9 cellular contexts compared by ENCODE assay signal in genomic region chr5:98839469-98840383, GRCh38.
A peak's percentile ranks its signal among the peaks of the same experiment; 100 is the strongest.
DNase-seq lines count a peak whose midpoint lies in the region; ATAC-seq, FAIRE-seq and TF ChIP-seq lines count a peak whose summit lies in the region.
"Had no signal": no experiment of that assay in that cellular context is flagged by ENCODE, and none has a peak within 500 bp of the region (broad histone marks: within the 10 kb centered on the region; RNA-seq: fewer than 3 reads in every experiment).

No MANE protein-coding gene starts in this region.

- CTCF ChIA-PET in activated naive CD4-positive, alpha-beta T cell treated with anti-CD3 and anti-CD28 coated beads, Interleukin-2, amount 10 ng/mL, durations not matched to agents 7 days and 5 days (lab: Charles Lee): interaction anchor here (0.6 to 1.3 kb wide), 9 partner anchors 8 to 221 kb away, joined by 3 to 4 read pairs (median 3); no protein-coding TSS in a partner anchor

- ATAC-seq in GM18519 (IDR thresholded peaks at IDR 0.05; ENCODE audit: low FRiP score, unreplicated experiment): no peak

- FAIRE-seq in small intestine (lab: Jason Lieb, UNC): no peak
- FAIRE-seq: TTC549 had no signal

- no peak for TF ChIP-seq POLR2A in erythroblast (IDR thresholded peaks at IDR 0.05; ENCODE audit: low read length)

- in situ Hi-C loops in HAP-1 (cut with MboI; ENCODE audit: low sequenced_read_pairs): no loop called here

- H3K36me3 Mint-ChIP-seq in activated naive CD4-positive, alpha-beta T cell treated with anti-CD3 and anti-CD28 coated beads, Interleukin-2, amount 10 ng/mL, durations not matched to agents 7 days and 5 days: no peaks in the 10 kb centered on the region

- no peaks in the 10 kb centered on the region for H3K27me3 ChIP-seq in small intestine (ENCODE audit: control insufficient read depth in 2 of 2, insufficient read depth in 2 of 2, low read length in 2 of 2)
- H3K27me3 ChIP-seq in HAP-1 (ENCODE audit: low read depth): no peaks in the 10 kb centered on the region

- no peaks in the 10 kb centered on the region for H3K9me3 ChIP-seq in small intestine (ENCODE audit: control insufficient read depth, low read depth)
- peaks cover 9% of the 10 kb centered on the region; the same call in 1 of the 2 replicates for H3K9me3 ChIP-seq in HAP-1

- H3K36me3 ChIP-seq in small intestine (ENCODE audit: control insufficient read depth in 2 of 2, insufficient read depth in 2 of 2, low read length in 2 of 2): no peaks in the 10 kb centered on the region
- H3K36me3 ChIP-seq in HAP-1 (replicated peaks): no peaks in the 10 kb centered on the region

- peak overlapping the region in 1 of 2 donors; percentile 41 for H3K4me3 ChIP-seq in small intestine (ENCODE audit: low read depth in 1 of 2, low read length in 2 of 2)
- no peak overlapping the region for H3K4me3 ChIP-seq in HAP-1

- no peak overlapping the region for H3K27ac Mint-ChIP-seq in activated naive CD4-positive, alpha-beta T cell treated with anti-CD3 and anti-CD28 coated beads, Interleukin-2, amount 10 ng/mL, durations not matched to agents 7 days and 5 days

- peaks cover 3% of the 10 kb centered on the region for H3K4me1 Mint-ChIP-seq in activated naive CD4-positive, alpha-beta T cell treated with anti-CD3 and anti-CD28 coated beads, Interleukin-2, amount 10 ng/mL, durations not matched to agents 7 days and 5 days

- DNase-seq in activated naive CD4-positive, alpha-beta T cell treated with anti-CD3 and anti-CD28 coated beads, Interleukin-2, amount 10 ng/mL, durations not matched to agents 7 days and 5 days: peak; percentile 30
- no peak for DNase-seq in activated naive CD4-positive, alpha-beta T cell treated with Interleukin-2 at 50 U/mL for 16 hours
- DNase-seq in NCI-H1092 treated with DMSO at 0.1 percent for 48 hours (lab: John Stamatoyannopoulos, UW) (peak; percentile 82), erythroblast (lab: John Stamatoyannopoulos, UW) (peak; percentile 28 to 48), small intestine (peak; percentile 11), NCI-H1436 treated with DMSO at 0.1 percent for 48 hours (lab: John Stamatoyannopoulos, UW) (no peak), HAP-1 (ENCODE audit: low spot score in 2 of 2) (no peak)

- no peaks in the 10 kb centered on the region for H3K4me1 ChIP-seq in small intestine (ENCODE audit: control insufficient read depth in 2 of 2, insufficient read depth in 1 of 2, low read depth in 1 of 2, low read length in 1 of 2)
- 0 out of 2 replicates have a peak, but pooled peaks cover 4% of the 10 kb centered on the region for H3K4me1 ChIP-seq in HAP-1

- no peaks in the 10 kb centered on the region for H3K27me3 Mint-ChIP-seq in activated naive CD4-positive, alpha-beta T cell treated with anti-CD3 and anti-CD28 coated beads, Interleukin-2, amount 10 ng/mL, durations not matched to agents 7 days and 5 days

- H3K4me3 Mint-ChIP-seq in activated naive CD4-positive, alpha-beta T cell treated with anti-CD3 and anti-CD28 coated beads, Interleukin-2, amount 10 ng/mL, durations not matched to agents 7 days and 5 days: peak overlapping the region; percentile 24

- 42 to 57% (median 51%) methylated on average over 42 of the region's 42 CpGs for WGBS in small intestine, 3 donors

- no peak overlapping the region for H3K27ac ChIP-seq in small intestine (ENCODE audit: low read depth in 1 of 2, low read length in 1 of 2)

- H3K9me3 Mint-ChIP-seq in activated naive CD4-positive, alpha-beta T cell treated with anti-CD3 and anti-CD28 coated beads, Interleukin-2, amount 10 ng/mL, durations not matched to agents 7 days and 5 days: peaks cover 2% of the 10 kb centered on the region

Comparison
In these comparisons a context has a peak if more than half of its experiments do, and no peak if none do; other contexts are left out.
1. DNase-seq: peak in activated naive CD4-positive, alpha-beta T cell treated with anti-CD3 and anti-CD28 coated beads, Interleukin-2, amount 10 ng/mL, durations not matched to agents 7 days and 5 days (single experiment), NCI-H1092 treated with DMSO at 0.1 percent for 48 hours (single experiment), erythroblast (2 of 2) and small intestine (single experiment); none in activated naive CD4-positive, alpha-beta T cell treated with Interleukin-2 at 50 U/mL for 16 hours (single experiment), NCI-H1436 treated with DMSO at 0.1 percent for 48 hours (single experiment) and HAP-1 (0 of 2).